6 cellular contexts compared by ENCODE assay signal in the genomic region with DNA sequence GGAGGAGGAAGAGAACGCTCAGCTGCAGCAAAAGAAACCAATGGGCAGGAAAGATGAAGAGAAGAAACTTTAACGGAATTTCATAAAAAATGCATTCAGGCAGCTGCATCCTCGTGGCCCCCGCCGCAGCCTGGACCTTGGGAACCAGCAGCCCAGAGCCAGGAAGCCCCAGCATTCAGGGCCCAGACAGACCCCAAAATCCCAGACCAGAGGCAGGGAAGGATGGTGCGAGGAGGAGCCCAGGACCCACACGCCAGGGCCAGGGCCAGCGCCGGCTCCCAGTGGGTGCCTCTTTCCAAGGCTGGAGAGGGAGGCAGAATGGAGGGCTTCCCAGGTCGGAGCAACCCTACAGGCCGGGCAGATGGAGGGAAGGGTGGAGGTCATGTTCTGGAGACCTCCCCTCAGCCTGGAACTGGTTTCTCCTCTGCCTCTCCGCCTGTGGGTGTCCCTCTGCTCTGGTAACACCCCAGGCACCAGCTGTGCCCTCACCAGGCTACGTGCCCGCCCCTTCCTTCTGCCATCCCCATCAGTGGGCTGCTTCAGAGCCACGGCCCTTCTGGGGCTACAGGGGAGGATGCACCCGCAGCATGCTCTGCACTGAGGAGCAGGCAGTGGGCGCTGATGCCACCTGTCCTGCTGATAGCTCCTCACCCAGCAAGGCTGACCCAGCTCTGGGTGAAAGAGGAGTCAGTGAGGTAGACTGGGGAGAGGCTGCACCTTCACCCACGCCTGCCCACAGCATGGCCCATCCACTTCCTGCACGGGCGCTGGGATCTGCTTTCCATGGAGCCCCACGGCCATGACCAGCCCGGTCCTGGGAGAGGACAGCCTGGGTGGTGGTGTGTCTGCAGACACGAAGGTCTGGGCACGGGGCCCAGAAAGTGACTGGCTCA. TPM values are rescaled to one million over a fixed set of nuclear protein-coding genes. Genes with fewer than 3 reads are reported as not detected.
A peak's percentile ranks its signal among the peaks of the same experiment; 100 is the strongest.
DNase-seq lines count a peak whose midpoint lies in the region; ATAC-seq and TF ChIP-seq lines count a peak whose summit lies in the region.

No MANE protein-coding gene starts in this region.

- no peak for TF ChIP-seq CTCF in omental fat pad (IDR thresholded peaks at IDR 0.05)

- peak; percentile 19 for DNase-seq in stimulated activated CD4-positive, alpha-beta T cell treated with anti-CD3 and anti-CD28 coated beads, Interleukin-12 subunit alpha, Interleukin-12 subunit beta, amount 100 ng/mL, for 4 hours
- no peak for DNase-seq in stimulated activated CD4-positive, alpha-beta T cell treated with anti-CD3 and anti-CD28 coated beads, Interleukin-4, amount 100 ng/mL, for 1 hour
- DNase-seq in central memory CD8-positive, alpha-beta T cell (ENCODE audit: low spot score in 2 of 2), result no peak
- DNase-seq in omental fat pad (ENCODE audit: low spot score) (no peak), superior temporal gyrus (ENCODE audit: extremely low spot score) (no peak), mucosa of gallbladder (ENCODE audit: low spot score) (no peak)

- H3K36me3 Mint-ChIP-seq in central memory CD8-positive, alpha-beta T cell (ENCODE audit: insufficient read depth), result no peaks in the 10 kb centered on the region

- peak overlapping the region; percentile 79 for H3K4me3 Mint-ChIP-seq in central memory CD8-positive, alpha-beta T cell

- no peaks in the 10 kb centered on the region for H3K27me3 Mint-ChIP-seq in central memory CD8-positive, alpha-beta T cell

- peaks cover 22% of the 10 kb centered on the region for H3K4me1 Mint-ChIP-seq in central memory CD8-positive, alpha-beta T cell

- ATAC-seq in central memory CD8-positive, alpha-beta T cell (replicated peaks; ENCODE audit: extremely low read depth, poor library complexity, severe bottlenecking), result no peak
- peak; percentile 1 for ATAC-seq in omental fat pad (ENCODE audit: low FRiP score)

- no peaks in the 10 kb centered on the region for H3K9me3 Mint-ChIP-seq in central memory CD8-positive, alpha-beta T cell

- peak overlapping the region; percentile 35 for H3K27ac Mint-ChIP-seq in central memory CD8-positive, alpha-beta T cell (ENCODE audit: low read depth)

RNA-seq across cellular contexts. Expression of a gene that starts 1.2 kb away (rescaled TPM):
- total RNA-seq in omental fat pad, result 10 to 100 TPM; 22.9 to 30.3 (median 24.3) TPM
- total RNA-seq in mucosa of gallbladder, result 25.5 TPM

RNA-seq across cellular contexts. Expression of a gene that starts 10.5 kb away (rescaled TPM):
- total RNA-seq in omental fat pad, result 10 to 100 TPM; 27.1 to 48.3 (median 38.4) TPM
- 55.1 TPM for total RNA-seq in mucosa of gallbladder

RNA-seq across cellular contexts. Expression of a gene that starts 10.8 kb away (rescaled TPM):
- 10 to 100 TPM; 22.3 to 36.3 (median 30.5) TPM for total RNA-seq in omental fat pad
- 44.5 TPM for total RNA-seq in mucosa of gallbladder

RNA-seq across cellular contexts. Expression of a gene that starts 17.0 kb away (rescaled TPM):
- 10 to 100 TPM; 14.2 to 30.4 (median 19.5) TPM for total RNA-seq in omental fat pad
- 17.0 TPM for total RNA-seq in mucosa of gallbladder
